In the genomic region with DNA sequence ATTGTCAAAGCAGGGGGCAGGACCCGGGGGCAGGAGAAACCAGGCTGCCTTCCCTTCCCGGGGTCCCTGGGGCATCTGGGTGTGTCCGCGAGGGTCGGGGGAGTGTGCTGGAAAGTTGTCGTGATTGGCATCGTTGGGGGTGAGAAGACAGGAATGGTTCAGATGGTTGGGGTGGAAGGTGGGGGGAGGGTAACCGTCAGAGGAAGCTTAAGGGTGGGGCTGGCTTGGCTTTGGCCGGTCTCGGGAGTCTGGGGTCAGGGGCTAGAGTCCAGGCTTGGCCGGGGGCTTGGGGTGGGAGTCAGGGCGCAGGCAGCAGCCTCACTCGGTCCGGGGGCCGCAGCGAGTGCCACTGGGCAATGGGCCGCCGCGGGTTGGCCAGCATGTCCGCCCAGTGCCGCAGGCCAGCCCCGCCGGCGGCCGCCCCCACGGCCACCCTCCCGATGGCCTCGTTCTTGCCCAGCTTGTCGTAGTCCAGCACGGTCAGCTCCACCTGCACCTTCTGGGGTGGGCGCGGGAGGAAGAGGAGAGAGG, we compare ENCODE assay signal across 1 cellular context.
TF ChIP-seq lines count a peak whose summit lies in the region.

No MANE protein-coding gene starts in this region.

TF ChIP-seq in SK-N-SH, 30 proteins besides CTCF, POLR2A, EP300 and RAD21:
- TF ChIP-seq JUND (IDR thresholded peaks at IDR 0.05) = no peak
- TF ChIP-seq RXRA (IDR thresholded peaks at IDR 0.05; ENCODE audit: borderline replicate concordance, low read depth) = no peak
- no peak for TF ChIP-seq FOSL2 (IDR thresholded peaks at IDR 0.05; ENCODE audit: borderline replicate concordance, low read depth)
- no peak for TF ChIP-seq ELF1 (IDR thresholded peaks at IDR 0.05)
- no peak for TF ChIP-seq TEAD4 (IDR thresholded peaks at IDR 0.05; ENCODE audit: borderline replicate concordance, insufficient read depth)
- no peak for TF ChIP-seq NFIC (IDR thresholded peaks at IDR 0.05; ENCODE audit: borderline replicate concordance)
- no peak for TF ChIP-seq MXI1 (IDR thresholded peaks at IDR 0.05; ENCODE audit: low read depth, low read length)
TF ChIP-seq in SK-N-SH: peak in this region for 0.
